Comparison of ENCODE assay signal across 1 cellular context in genomic region chr2:112584891-112585250, GRCh38.
A peak's percentile ranks its signal among the peaks of the same experiment; 100 is the strongest.
TF ChIP-seq lines count a peak whose summit lies in the region.

No MANE protein-coding gene starts in this region.

TF ChIP-seq in HepG2, 621 proteins besides CTCF, POLR2A, EP300 and RAD21 (continued from another document):
- TF ChIP-seq AGO1 (IDR thresholded peaks at IDR 0.05; ENCODE audit: low read depth, low read length, poor library complexity, severe bottlenecking) (no peak), ZNF616 (CRISPR knock-in tag; IDR thresholded peaks at IDR 0.05; ENCODE audit: low read depth) (peak; percentile 25; the same call in 1 of the 2 replicates), ZNF138 (CRISPR knock-in tag; IDR thresholded peaks at IDR 0.05; ENCODE audit: low read depth) (no peak), ZNF530 (CRISPR knock-in tag; IDR thresholded peaks at IDR 0.05; ENCODE audit: low read depth) (no peak), RERE (CRISPR knock-in tag; IDR thresholded peaks at IDR 0.05; ENCODE audit: low read depth) (no peak), GATAD2A (CRISPR knock-in tag; IDR thresholded peaks at IDR 0.05) (no peak), POGK (CRISPR knock-in tag; conservative IDR thresholded peaks at IDR 0.05) (no peak), NCOA2 (CRISPR knock-in tag; IDR thresholded peaks at IDR 0.05) (no peak), ZNF329 (CRISPR knock-in tag; IDR thresholded peaks at IDR 0.05; ENCODE audit: low read depth) (no peak), THAP11 (CRISPR knock-in tag; IDR thresholded peaks at IDR 0.05) (no peak), HMG20B (CRISPR knock-in tag; conservative IDR thresholded peaks at IDR 0.05) (no peak), HINFP (CRISPR knock-in tag; IDR thresholded peaks at IDR 0.05; ENCODE audit: low read depth) (no peak), JUNB (CRISPR knock-in tag; IDR thresholded peaks at IDR 0.05; ENCODE audit: borderline replicate concordance) (no peak), BCLAF1 (IDR thresholded peaks at IDR 0.05) (no peak), ERF (CRISPR knock-in tag; IDR thresholded peaks at IDR 0.05) (no peak), SUZ12 (IDR thresholded peaks at IDR 0.05; ENCODE audit: low read depth, low read length) (no peak), ZNF7 (CRISPR knock-in tag; IDR thresholded peaks at IDR 0.05) (no peak), DBP (CRISPR knock-in tag; IDR thresholded peaks at IDR 0.05; ENCODE audit: not compliant biosample characterization) (no peak), NRL (CRISPR knock-in tag; IDR thresholded peaks at IDR 0.05; ENCODE audit: borderline replicate concordance) (no peak), NFKB2 (CRISPR knock-in tag; IDR thresholded peaks at IDR 0.05; ENCODE audit: borderline replicate concordance) (0 out of 2 replicates have a peak, but pooled peaks have one; percentile 45), ZNF724P (CRISPR knock-in tag; IDR thresholded peaks at IDR 0.05; ENCODE audit: borderline replicate concordance) (no peak), SMAD1 (CRISPR knock-in tag; IDR thresholded peaks at IDR 0.05; ENCODE audit: borderline replicate concordance, low read depth) (no peak), HNRNPL (IDR thresholded peaks at IDR 0.05; ENCODE audit: low read depth, low read length) (no peak), JUND (CRISPR knock-in tag; IDR thresholded peaks at IDR 0.05) (0 out of 2 replicates have a peak, but pooled peaks have one; percentile 1), MIXL1 (CRISPR knock-in tag; IDR thresholded peaks at IDR 0.05) (no peak), ZNF550 (CRISPR knock-in tag; IDR thresholded peaks at IDR 0.05; ENCODE audit: borderline replicate concordance) (no peak)
- TF ChIP-seq, protein P1, sequence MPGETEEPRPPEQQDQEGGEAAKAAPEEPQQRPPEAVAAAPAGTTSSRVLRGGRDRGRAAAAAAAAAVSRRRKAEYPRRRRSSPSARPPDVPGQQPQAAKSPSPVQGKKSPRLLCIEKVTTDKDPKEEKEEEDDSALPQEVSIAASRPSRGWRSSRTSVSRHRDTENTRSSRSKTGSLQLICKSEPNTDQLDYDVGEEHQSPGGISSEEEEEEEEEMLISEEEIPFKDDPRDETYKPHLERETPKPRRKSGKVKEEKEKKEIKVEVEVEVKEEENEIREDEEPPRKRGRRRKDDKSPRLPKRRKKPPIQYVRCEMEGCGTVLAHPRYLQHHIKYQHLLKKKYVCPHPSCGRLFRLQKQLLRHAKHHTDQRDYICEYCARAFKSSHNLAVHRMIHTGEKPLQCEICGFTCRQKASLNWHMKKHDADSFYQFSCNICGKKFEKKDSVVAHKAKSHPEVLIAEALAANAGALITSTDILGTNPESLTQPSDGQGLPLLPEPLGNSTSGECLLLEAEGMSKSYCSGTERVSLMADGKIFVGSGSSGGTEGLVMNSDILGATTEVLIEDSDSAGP (CRISPR knock-in tag; IDR thresholded peaks at IDR 0.05; ENCODE audit: borderline replicate concordance) = no peak
- TF ChIP-seq, protein P2, sequence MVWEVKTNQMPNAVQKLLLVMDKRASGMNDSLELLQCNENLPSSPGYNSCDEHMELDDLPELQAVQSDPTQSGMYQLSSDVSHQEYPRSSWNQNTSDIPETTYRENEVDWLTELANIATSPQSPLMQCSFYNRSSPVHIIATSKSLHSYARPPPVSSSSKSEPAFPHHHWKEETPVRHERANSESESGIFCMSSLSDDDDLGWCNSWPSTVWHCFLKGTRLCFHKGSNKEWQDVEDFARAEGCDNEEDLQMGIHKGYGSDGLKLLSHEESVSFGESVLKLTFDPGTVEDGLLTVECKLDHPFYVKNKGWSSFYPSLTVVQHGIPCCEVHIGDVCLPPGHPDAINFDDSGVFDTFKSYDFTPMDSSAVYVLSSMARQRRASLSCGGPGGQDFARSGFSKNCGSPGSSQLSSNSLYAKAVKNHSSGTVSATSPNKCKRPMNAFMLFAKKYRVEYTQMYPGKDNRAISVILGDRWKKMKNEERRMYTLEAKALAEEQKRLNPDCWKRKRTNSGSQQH (CRISPR knock-in tag; IDR thresholded peaks at IDR 0.05; ENCODE audit: low read depth) = 0 out of 2 replicates have a peak, but pooled peaks have one; percentile 5
- TF ChIP-seq, protein P3, sequence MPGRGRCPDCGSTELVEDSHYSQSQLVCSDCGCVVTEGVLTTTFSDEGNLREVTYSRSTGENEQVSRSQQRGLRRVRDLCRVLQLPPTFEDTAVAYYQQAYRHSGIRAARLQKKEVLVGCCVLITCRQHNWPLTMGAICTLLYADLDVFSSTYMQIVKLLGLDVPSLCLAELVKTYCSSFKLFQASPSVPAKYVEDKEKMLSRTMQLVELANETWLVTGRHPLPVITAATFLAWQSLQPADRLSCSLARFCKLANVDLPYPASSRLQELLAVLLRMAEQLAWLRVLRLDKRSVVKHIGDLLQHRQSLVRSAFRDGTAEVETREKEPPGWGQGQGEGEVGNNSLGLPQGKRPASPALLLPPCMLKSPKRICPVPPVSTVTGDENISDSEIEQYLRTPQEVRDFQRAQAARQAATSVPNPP (CRISPR knock-in tag; IDR thresholded peaks at IDR 0.05) = no peak
- TF ChIP-seq, protein P4, sequence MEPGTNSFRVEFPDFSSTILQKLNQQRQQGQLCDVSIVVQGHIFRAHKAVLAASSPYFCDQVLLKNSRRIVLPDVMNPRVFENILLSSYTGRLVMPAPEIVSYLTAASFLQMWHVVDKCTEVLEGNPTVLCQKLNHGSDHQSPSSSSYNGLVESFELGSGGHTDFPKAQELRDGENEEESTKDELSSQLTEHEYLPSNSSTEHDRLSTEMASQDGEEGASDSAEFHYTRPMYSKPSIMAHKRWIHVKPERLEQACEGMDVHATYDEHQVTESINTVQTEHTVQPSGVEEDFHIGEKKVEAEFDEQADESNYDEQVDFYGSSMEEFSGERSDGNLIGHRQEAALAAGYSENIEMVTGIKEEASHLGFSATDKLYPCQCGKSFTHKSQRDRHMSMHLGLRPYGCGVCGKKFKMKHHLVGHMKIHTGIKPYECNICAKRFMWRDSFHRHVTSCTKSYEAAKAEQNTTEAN (CRISPR knock-in tag; conservative IDR thresholded peaks at IDR 0.05) = no peak; the same call in 1 of the 2 replicates
